Comparison of ENCODE assay signal across 8 cellular contexts in genomic region chr11:95089620-95090542, GRCh38. TPM values are rescaled to one million over a fixed set of nuclear protein-coding genes. Genes with fewer than 3 reads are reported as not detected.
DNase-seq lines count a peak whose midpoint lies in the region; ATAC-seq and TF ChIP-seq lines count a peak whose summit lies in the region.

ENDOD1 (plus strand) TSS chr11:95089846; CDS start chr11:95089928, 82 bp downstream.

- no peaks in the 10 kb centered on the region for H3K9me3 ChIP-seq in OCI-LY7 (ENCODE audit: low read length)

- intact Hi-C loops in OCI-LY7 (cut with micrococcal nuclease; ENCODE audit: unreplicated experiment) = loop anchor here (1.0 to 10.0 kb wide), 5 partner anchors 22 to 1125 kb away; partner anchors contain the start of gene SESN3

- TF ChIP-seq CTCF in OCI-LY7 (conservative IDR thresholded peaks at IDR 0.05; ENCODE audit: low read length) = 0 out of 2 replicates have a peak, but pooled peaks have one; percentile 10

- no peaks in the 10 kb centered on the region for H3K9me3 Mint-ChIP-seq in activated T-cell treated with anti-CD3 and anti-CD28 coated beads, Interleukin-2, amount 50 U/mL, for 24 hours

- CTCF ChIA-PET in OCI-LY7 (lab: Charles Lee; ENCODE audit: unreplicated experiment) = interaction anchor here (0.6 to 3.3 kb wide), 3 partner anchors 13 to 116 kb away, joined by 4 to 15 read pairs (median 10); partner anchors contain the start of gene SRSF8

- peaks cover 63% of the 10 kb centered on the region for H3K4me1 Mint-ChIP-seq in activated T-cell treated with anti-CD3 and anti-CD28 coated beads, Interleukin-2, amount 50 U/mL, for 24 hours (ENCODE audit: low read depth)

- H3K4me3 Mint-ChIP-seq in activated T-cell treated with anti-CD3 and anti-CD28 coated beads, Interleukin-2, amount 50 U/mL, for 24 hours = peak within 1 kb of the TSS; percentile 88

- H3K4me1 ChIP-seq in OCI-LY7 (ENCODE audit: insufficient read depth, low read length, poor library complexity, severe bottlenecking) = peaks cover 55% of the 10 kb centered on the region

- no peaks in the 10 kb centered on the region; the same call in 1 of the 2 replicates for H4K20me1 ChIP-seq in OCI-LY7 (ENCODE audit: insufficient read depth, low read length)

- BruUV-seq in OCI-LY7 (replicated peaks; lab: Mats Ljungman, UMichigan) = no TSS peak

- H2AFZ ChIP-seq in OCI-LY7 (ENCODE audit: low read length) = peak within 1 kb of the TSS; percentile 89

- peak within 1 kb of the TSS; percentile 82 for H3K4me3 ChIP-seq in OCI-LY7 (ENCODE audit: low read depth, low read length, poor library complexity, severe bottlenecking)

- ATAC-seq in GM19438 (IDR thresholded peaks at IDR 0.05; ENCODE audit: low read depth, unreplicated experiment) (peak; percentile 81), HG03565 (IDR thresholded peaks at IDR 0.05; ENCODE audit: unreplicated experiment) (peak; percentile 88), esophagus mucosa (peak; percentile 98)

- peak within 1 kb of the TSS; percentile 89 for H3K4me2 ChIP-seq in OCI-LY7 (ENCODE audit: low read length)

- H3K9me2 ChIP-seq in OCI-LY7 (ENCODE audit: insufficient read depth, low read length) = no peaks in the 10 kb centered on the region

- peaks cover 28% of the 10 kb centered on the region for H3K79me2 ChIP-seq in OCI-LY7 (ENCODE audit: insufficient read depth, low read depth, low read length)

- POLR2A ChIA-PET in OCI-LY7 (lab: Charles Lee) = interaction anchor here (0.6 to 4.0 kb wide), 18 partner anchors 8 to 1333 kb away, joined by 3 to 68 read pairs (median 4); partner anchors contain the start of genes SESN3 and SRSF8

- H3K27me3 Mint-ChIP-seq in activated T-cell treated with anti-CD3 and anti-CD28 coated beads, Interleukin-2, amount 50 U/mL, for 24 hours = no peaks in the 10 kb centered on the region

- no peaks in the 10 kb centered on the region for H3K36me3 ChIP-seq in OCI-LY7 (ENCODE audit: insufficient read depth, low read length)

- DNase-seq in COR-L47 (lab: John Stamatoyannopoulos, UW) (peak; percentile 68), OCI-LY7 (ENCODE audit: low spot score) (peak; percentile 88), myocyte (ENCODE audit: low read depth) (peak; percentile 84)
- peak; percentile 91 for DNase-seq in activated T-cell treated with anti-CD3 and anti-CD28 coated beads, Interleukin-2, amount 50 U/mL, for 24 hours
- peak; percentile 63 to 68 for DNase-seq in stimulated activated CD8-positive, alpha-beta memory T cell treated with anti-CD3 and anti-CD28 coated beads, Interleukin-7, amount 100 ng/mL, for 48 hours (ENCODE audit: extremely low read depth in 1 of 2, low read depth in 1 of 2)

- peak within 1 kb of the TSS; percentile 47 for H3K27ac ChIP-seq in OCI-LY7 (ENCODE audit: low read depth, low read length, poor library complexity, severe bottlenecking)

- H3K36me3 Mint-ChIP-seq in activated T-cell treated with anti-CD3 and anti-CD28 coated beads, Interleukin-2, amount 50 U/mL, for 24 hours (ENCODE audit: low read depth) = peaks cover 4% of the 10 kb centered on the region

- peak within 1 kb of the TSS; percentile 82 for H3K27ac Mint-ChIP-seq in activated T-cell treated with anti-CD3 and anti-CD28 coated beads, Interleukin-2, amount 50 U/mL, for 24 hours

RNA-seq across cellular contexts. Expression of gene ENDOD1, which starts in this region (rescaled TPM):
- total RNA-seq in OCI-LY7 (2014; rRNA removed; shearing (Covaris generic)) = 18.5 and 20.4 TPM in 2 replicates
- total RNA-seq in OCI-LY7 (2022) (21.4 and 22.5 TPM in 2 replicates), esophagus mucosa (28.3 TPM), myocyte (21.7 and 64.8 TPM in 2 replicates)
- polyA plus RNA-seq in myocyte (2012) = 8.1 TPM

Comparison
In these comparisons a context has a peak if more than half of its experiments do, and no peak if none do; other contexts are left out.
1. Peak in every context shown above with its lines: DNase-seq, ATAC-seq, H3K4me3 ChIP-seq and H3K27ac ChIP-seq.